Comparison of ENCODE assay signal across 12 cellular contexts in genomic region chr5:121967187-121967586, GRCh38. TPM values are rescaled to one million over a fixed set of nuclear protein-coding genes. Genes with fewer than 3 reads are reported as not detected.
DNase-seq lines count a peak whose midpoint lies in the region; ATAC-seq, FAIRE-seq and TF ChIP-seq lines count a peak whose summit lies in the region.
"Had no signal": no experiment of that assay in that cellular context is flagged by ENCODE, and none has a peak within 500 bp of the region (broad histone marks: within the 10 kb centered on the region; RNA-seq: fewer than 3 reads in every experiment).

No MANE protein-coding gene starts in this region.

- BruUV-seq in HCT116 (replicated peaks; lab: Mats Ljungman, UMichigan) = no TSS peak

- CTCF ChIA-PET in HCT116 (lab: Charles Lee) = interaction anchor here (0.8 to 1.7 kb wide), 3 partner anchors 109 to 189 kb away, joined by 3 to 23 read pairs (median 9); no protein-coding TSS in a partner anchor

- H3K27ac Mint-ChIP-seq in stimulated activated effector memory CD8-positive, alpha-beta T cell treated with anti-CD3 and anti-CD28 coated beads, Interleukin-12 subunit alpha, Interleukin-12 subunit beta, amount 100 ng/mL, for 72 hours = no peak overlapping the region
- H3K27ac Mint-ChIP-seq in stimulated activated memory B cell treated with anti-CD40 and anti-IgM and Interleukin-4, amounts not matched to agents 10 μg/mL and 1 μg/mL and 100 μg/mL, for 72 hours = no peak overlapping the region

- DNase-seq in ACHN = peak; percentile 52
- no peak for DNase-seq in HCT116 (ENCODE audit: low read depth, low spot score)
- peak; percentile 37 for DNase-seq in astrocyte of the cerebellum (ENCODE audit: low read depth)
- no peak for DNase-seq in kidney
- DNase-seq in stimulated activated effector memory CD8-positive, alpha-beta T cell treated with anti-CD3 and anti-CD28 coated beads, Interleukin-12 subunit alpha, Interleukin-12 subunit beta, amount 100 ng/mL, for 72 hours (ENCODE audit: low spot score in 2 of 2) = no peak
- no peak for DNase-seq in upper lobe of left lung
- DNase-seq: left ventricle myocardium superior, NCI-H1048, SHP77, small intestine had no signal

- H3K27ac ChIP-seq in HCT116 (ENCODE audit: low read depth, low read length) (no peak overlapping the region), kidney (ENCODE audit: low read depth in 2 of 2, low read length in 2 of 2) (no peak overlapping the region), upper lobe of left lung (no peak overlapping the region)

- H3K4me1 ChIP-seq in HCT116 (ENCODE audit: control insufficient read depth in 1 of 2, insufficient read depth in 2 of 2, low read length in 2 of 2) (peaks cover 20 to 29% of the 10 kb centered on the region in 2 experiments), kidney (ENCODE audit: control insufficient read depth in 1 of 2, insufficient read depth in 1 of 2, low read depth in 1 of 2, low read length in 2 of 2) (peaks cover 4 to 16% of the 10 kb centered on the region in 2 donors), upper lobe of left lung (peaks cover 25 to 38% (median 30%) of the 10 kb centered on the region in 4 donors)

- H3K36me3 ChIP-seq in HCT116 (ENCODE audit: control insufficient read depth in 1 of 2, insufficient read depth in 2 of 2, low read length in 2 of 2) (no peaks in the 10 kb centered on the region), kidney (ENCODE audit: control insufficient read depth in 1 of 2, insufficient read depth in 2 of 2, low read length in 2 of 2) (no peaks in the 10 kb centered on the region), upper lobe of left lung (no peaks in the 10 kb centered on the region)

- no peak for TF ChIP-seq EP300 in upper lobe of left lung (IDR thresholded peaks at IDR 0.05)

- H3K9me3 Mint-ChIP-seq in stimulated activated effector memory CD8-positive, alpha-beta T cell treated with anti-CD3 and anti-CD28 coated beads, Interleukin-12 subunit alpha, Interleukin-12 subunit beta, amount 100 ng/mL, for 72 hours = no peaks in the 10 kb centered on the region
- no peaks in the 10 kb centered on the region for H3K9me3 Mint-ChIP-seq in stimulated activated memory B cell treated with anti-CD40 and anti-IgM and Interleukin-4, amounts not matched to agents 10 μg/mL and 1 μg/mL and 100 μg/mL, for 72 hours

- TF ChIP-seq RAD21 in HCT116 (IDR thresholded peaks at IDR 0.05; ENCODE audit: low read depth) = peak; percentile 65

- no peak overlapping the region for H2AFZ ChIP-seq in HCT116 (ENCODE audit: low read depth, low read length, poor library complexity, severe bottlenecking)

- H3K4me3 ChIP-seq in HCT116 (replicated peaks in 1 of 2; ENCODE audit: low read depth in 1 of 2, low read length in 2 of 2) (no peak overlapping the region), astrocyte of the cerebellum (ENCODE audit: low read depth, low read length) (no peak overlapping the region), kidney (ENCODE audit: low read length in 2 of 2) (no peak overlapping the region), upper lobe of left lung (no peak overlapping the region)

- in situ Hi-C loops in ACHN (cut with HindIII; ENCODE audit: low pct_ligation_motif_present, low pct_unique_long_range_greater_than_20kb, low sequenced_read_pairs) (no loop called here), astrocyte of the cerebellum (cut with HindIII; ENCODE audit: low sequenced_read_pairs) (no loop called here)

- TF ChIP-seq CTCF in HCT116 (IDR thresholded peaks at IDR 0.05 in 2 of 3, conservative IDR thresholded peaks at IDR 0.05 in 1 of 3; ENCODE audit: borderline replicate concordance in 1 of 3, insufficient read depth in 1 of 3, low read depth in 2 of 3, low read length in 2 of 3) (peak; percentile 12 to 41 (median 40); a peak in 1 of 6 replicates), astrocyte of the cerebellum (IDR thresholded peaks at IDR 0.05; ENCODE audit: low read depth, low read length, missing control alignments) (peak; percentile 7), kidney (IDR thresholded peaks at IDR 0.05; ENCODE audit: borderline replicate concordance, extremely low read depth, insufficient read depth) (peak; percentile 4), upper lobe of left lung (IDR thresholded peaks at IDR 0.05) (peak in 3 of 6 experiments; percentile 20 to 26 (median 20))

- 76 to 78% methylated on average over 6 of the region's 6 CpGs for WGBS in upper lobe of left lung, 2 donors

- H3K4me2 ChIP-seq in HCT116 (ENCODE audit: low read length) = no peak overlapping the region

- no peaks in the 10 kb centered on the region for H3K36me3 Mint-ChIP-seq in stimulated activated effector memory CD8-positive, alpha-beta T cell treated with anti-CD3 and anti-CD28 coated beads, Interleukin-12 subunit alpha, Interleukin-12 subunit beta, amount 100 ng/mL, for 72 hours
- peaks cover 31% of the 10 kb centered on the region for H3K36me3 Mint-ChIP-seq in stimulated activated memory B cell treated with anti-CD40 and anti-IgM and Interleukin-4, amounts not matched to agents 10 μg/mL and 1 μg/mL and 100 μg/mL, for 72 hours

- H3K9me3 ChIP-seq in HCT116 (ENCODE audit: control insufficient read depth in 1 of 2, insufficient read depth in 1 of 2, low read depth in 1 of 2, low read length in 2 of 2) (no peaks in the 10 kb centered on the region), kidney (ENCODE audit: control insufficient read depth in 1 of 2, low read length in 2 of 2) (no peaks in the 10 kb centered on the region), upper lobe of left lung (no peaks in the 10 kb centered on the region)

- ATAC-seq in HCT116 = no peak
- no peak for ATAC-seq in stimulated activated effector memory CD8-positive, alpha-beta T cell treated with anti-CD3 and anti-CD28 coated beads, Interleukin-12 subunit alpha, Interleukin-12 subunit beta, amount 100 ng/mL, for 72 hours
- no peak for ATAC-seq in HG03439 (IDR thresholded peaks at IDR 0.05; ENCODE audit: unreplicated experiment)
- ATAC-seq in upper lobe of left lung (ENCODE audit: low FRiP score in 2 of 2) = no peak
- ATAC-seq in stimulated activated memory B cell treated with anti-CD40 and anti-IgM and Interleukin-4, amounts not matched to agents 10 μg/mL and 1 μg/mL and 100 μg/mL, for 72 hours = no peak
- ATAC-seq: left ventricle myocardium superior had no signal

- FAIRE-seq in kidney (lab: Jason Lieb, UNC) = no peak
- FAIRE-seq: small intestine had no signal

- H3K79me2 ChIP-seq in HCT116 (ENCODE audit: insufficient read depth, low read length) = peaks cover 98% of the 10 kb centered on the region

- H3K4me1 Mint-ChIP-seq in stimulated activated effector memory CD8-positive, alpha-beta T cell treated with anti-CD3 and anti-CD28 coated beads, Interleukin-12 subunit alpha, Interleukin-12 subunit beta, amount 100 ng/mL, for 72 hours = peaks cover 42% of the 10 kb centered on the region
- peaks cover 48% of the 10 kb centered on the region for H3K4me1 Mint-ChIP-seq in stimulated activated memory B cell treated with anti-CD40 and anti-IgM and Interleukin-4, amounts not matched to agents 10 μg/mL and 1 μg/mL and 100 μg/mL, for 72 hours

- POLR2A ChIA-PET in HCT116 (lab: Charles Lee) = no interaction called here

- RAD21 ChIA-PET in HCT116 (lab: Charles Lee; ENCODE audit: low non-redundant PET in 1 of 2, low total read pairs in 2 of 2, uncharacterized antibody in 2 of 2, unreplicated experiment in 2 of 2) = no interaction called here

- H4K20me1 ChIP-seq in HCT116 (ENCODE audit: insufficient read depth) = peaks cover 18% of the 10 kb centered on the region

- H3K27me3 Mint-ChIP-seq in stimulated activated memory B cell treated with anti-CD40 and anti-IgM and Interleukin-4, amounts not matched to agents 10 μg/mL and 1 μg/mL and 100 μg/mL, for 72 hours = no peaks in the 10 kb centered on the region

- H3K27me3 ChIP-seq in HCT116 (ENCODE audit: insufficient read depth, low read length) = no peaks in the 10 kb centered on the region
- H3K27me3 ChIP-seq in upper lobe of left lung = no peaks in the 10 kb centered on the region

- H3K9ac ChIP-seq in HCT116 (ENCODE audit: low read length) = no peak overlapping the region
- no peak overlapping the region for H3K9ac ChIP-seq in kidney (ENCODE audit: low read length in 2 of 2)

- no peak overlapping the region for H3K4me3 Mint-ChIP-seq in stimulated activated effector memory CD8-positive, alpha-beta T cell treated with anti-CD3 and anti-CD28 coated beads, Interleukin-12 subunit alpha, Interleukin-12 subunit beta, amount 100 ng/mL, for 72 hours
- no peak overlapping the region for H3K4me3 Mint-ChIP-seq in stimulated activated memory B cell treated with anti-CD40 and anti-IgM and Interleukin-4, amounts not matched to agents 10 μg/mL and 1 μg/mL and 100 μg/mL, for 72 hours

- no peaks in the 10 kb centered on the region for H3K9me2 ChIP-seq in HCT116 (ENCODE audit: insufficient read depth)

- intact Hi-C loops in HCT116 (cut with micrococcal nuclease) = no loop called here
- intact Hi-C loops in kidney (cut with DNase I) = loop anchor here (10.0 kb wide), 1 partner anchor 108 kb away; the partner anchor contains the start of gene LOX

- TF ChIP-seq POLR2A in HCT116 (IDR thresholded peaks at IDR 0.05; ENCODE audit: borderline replicate concordance, extremely low read depth, insufficient read depth, insufficient read length) (no peak), upper lobe of left lung (IDR thresholded peaks at IDR 0.05) (no peak)

TF ChIP-seq in HCT116, 20 proteins besides CTCF, POLR2A, EP300 and RAD21 (continues in another document):
- no peak for TF ChIP-seq YY1 (IDR thresholded peaks at IDR 0.05; ENCODE audit: extremely low read depth, insufficient replicate concordance, low read depth, low read length)
- TF ChIP-seq TCF7L2 (IDR thresholded peaks at IDR 0.05; ENCODE audit: borderline replicate concordance, extremely low read depth, insufficient read depth, insufficient read length) = no peak
- TF ChIP-seq SRF (IDR thresholded peaks at IDR 0.05; ENCODE audit: low read depth) = no peak
- TF ChIP-seq EGR1 (IDR thresholded peaks at IDR 0.05; ENCODE audit: low read depth) = no peak
- no peak for TF ChIP-seq EZH2phosphoT487 (IDR thresholded peaks at IDR 0.05; ENCODE audit: borderline replicate concordance)
- no peak for TF ChIP-seq ZFX (IDR thresholded peaks at IDR 0.05)
- TF ChIP-seq MAX (IDR thresholded peaks at IDR 0.05) = no peak
- TF ChIP-seq ELF1 (IDR thresholded peaks at IDR 0.05; ENCODE audit: borderline replicate concordance, low read depth) = no peak
- no peak for TF ChIP-seq ATF3 (IDR thresholded peaks at IDR 0.05)
- TF ChIP-seq CEBPB (IDR thresholded peaks at IDR 0.05; ENCODE audit: low read depth) = no peak

RNA-seq across cellular contexts. Expression of gene SRFBP1, which starts 5.4 kb away (rescaled TPM):
- total RNA-seq in HCT116 (2021; ENCODE audit: unreplicated experiment) (8.1 TPM), kidney (16.2 TPM), upper lobe of left lung (10 to 100 TPM in 4 of 6 donors, 1 to 10 TPM in 2; 5.1 to 18.4 (median 12.3) TPM)
- polyA plus RNA-seq in HCT116 (2012) = 1.1 and 1.4 TPM in 2 replicates
- 2.9 TPM for polyA plus RNA-seq in kidney (ENCODE audit: insufficient read depth, low read depth, low replicate concordance)

Comparison
In these comparisons a context has a peak if more than half of its experiments do, and no peak if none do; other contexts are left out.
1. DNase-seq: peak in ACHN (single experiment) and astrocyte of the cerebellum (single experiment); none in HCT116 (single experiment), kidney (single experiment), stimulated activated effector memory CD8-positive, alpha-beta T cell treated with anti-CD3 and anti-CD28 coated beads, Interleukin-12 subunit alpha, Interleukin-12 subunit beta, amount 100 ng/mL, for 72 hours (0 of 2) and upper lobe of left lung (0 of 2).